Comparison of ENCODE assay signal across 17 cellular contexts in the genomic region with DNA sequence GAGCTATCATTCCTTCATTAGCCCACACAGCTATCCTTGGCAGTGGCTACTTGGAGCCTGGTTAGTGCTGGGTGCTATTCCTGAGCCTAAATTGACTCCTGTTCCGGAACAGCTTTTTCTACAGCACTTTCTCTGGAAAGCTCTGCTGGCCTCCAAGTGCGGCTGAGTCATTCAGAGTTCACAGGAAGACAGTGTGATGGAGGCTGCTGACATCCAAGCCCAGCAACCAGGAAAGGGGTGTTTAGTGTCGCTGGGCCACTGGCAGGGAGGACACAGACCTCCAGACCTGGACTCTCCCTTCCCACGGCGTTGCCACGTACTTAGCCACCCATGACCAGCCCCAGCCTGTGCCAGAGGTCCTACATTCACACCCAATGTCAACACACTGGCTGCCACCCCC. TPM values are rescaled to one million over a fixed set of nuclear protein-coding genes. Genes with fewer than 3 reads are reported as not detected.
DNase-seq lines count a peak whose midpoint lies in the region; ATAC-seq and TF ChIP-seq lines count a peak whose summit lies in the region.
"Had no signal": no experiment of that assay in that cellular context is flagged by ENCODE, and none has a peak within 500 bp of the region (broad histone marks: within the 10 kb centered on the region; RNA-seq: fewer than 3 reads in every experiment).

No MANE protein-coding gene starts in this region.

- peaks cover 7% of the 10 kb centered on the region for H3K27me3 Mint-ChIP-seq in nephron (ENCODE audit: low read depth)
- H3K27me3 Mint-ChIP-seq: activated CD4-positive, alpha-beta memory T cell treated with anti-CD3 and anti-CD28 coated beads for 36 hours; activated T-helper 17 cell treated with anti-CD3 and anti-CD28 coated beads, Interleukin-2, amount 50 U/mL, for 72 hours had no signal

- no peaks in the 10 kb centered on the region for H3K36me3 ChIP-seq in fibroblast of lung (ENCODE audit: control insufficient read depth, insufficient read depth, low read length)
- H3K36me3 ChIP-seq: upper lobe of left lung had no signal

- no peaks in the 10 kb centered on the region for H3K27me3 ChIP-seq in fibroblast of lung (ENCODE audit: control insufficient read depth, insufficient read depth, low read length)
- H3K27me3 ChIP-seq: upper lobe of left lung had no signal

- H3K9ac ChIP-seq in fibroblast of lung (ENCODE audit: insufficient read depth, low read length), result no peak overlapping the region

- no peaks in the 10 kb centered on the region for H4K20me1 ChIP-seq in fibroblast of lung (ENCODE audit: control insufficient read depth, extremely low read depth, insufficient read depth, low read length)

- no peak for TF ChIP-seq CTCF in fibroblast of lung (conservative IDR thresholded peaks at IDR 0.05 in 1 of 2, IDR thresholded peaks at IDR 0.05 in 1 of 2; ENCODE audit: low read depth in 1 of 2, low read length in 2 of 2)
- no peak for TF ChIP-seq CTCF in nephron (IDR thresholded peaks at IDR 0.05; ENCODE audit: unreplicated experiment in 3 of 3)
- no peak for TF ChIP-seq CTCF in omental fat pad (IDR thresholded peaks at IDR 0.05)

- H3K27ac ChIP-seq in fibroblast of lung (ENCODE audit: insufficient read depth, low read length), result no peak overlapping the region
- H3K27ac ChIP-seq: upper lobe of left lung had no signal

- ATAC-seq in omental fat pad (ENCODE audit: low FRiP score) (no peak), GM19397 (IDR thresholded peaks at IDR 0.05; ENCODE audit: unreplicated experiment) (no peak), HG03460 (IDR thresholded peaks at IDR 0.05; ENCODE audit: unreplicated experiment) (no peak)
- ATAC-seq: activated T-helper 17 cell treated with anti-CD3 and anti-CD28 coated beads, Interleukin-2, amount 50 U/mL, for 72 hours had no signal

- H3K4me2 ChIP-seq in fibroblast of lung (ENCODE audit: extremely low read depth, insufficient read depth, low read length), result no peak overlapping the region

- no peak overlapping the region for H2AFZ ChIP-seq in fibroblast of lung (ENCODE audit: low read length)

- H3K4me1 ChIP-seq in fibroblast of lung (ENCODE audit: control insufficient read depth, extremely low read depth, insufficient read depth, low read length), result no peaks in the 10 kb centered on the region

- peak; percentile 61 for DNase-seq in AG08396 (ENCODE audit: low spot score)
- peak; percentile 29 for DNase-seq in LHCN-M2 (ENCODE audit: low read depth)
- DNase-seq in fibroblast of lung (ENCODE audit: low read depth in 2 of 2), result peak; percentile 14 to 23
- DNase-seq in omental fat pad (ENCODE audit: low spot score), result no peak
- DNase-seq in NOMO-1 (lab: John Stamatoyannopoulos, UW; ENCODE audit: unreplicated experiment in 2 of 2), result no peak
- DNase-seq: activated CD4-positive, alpha-beta memory T cell treated with anti-CD3 and anti-CD28 coated beads for 36 hours; AML-193; DND-41; endodermal cell; KBM-7; NCI-H1436; NCI-H526 treated with DMSO at 0.1 percent for 48 hours; upper lobe of left lung had no signal

- no peaks in the 10 kb centered on the region for H3K9me3 Mint-ChIP-seq in nephron
- H3K9me3 Mint-ChIP-seq: activated CD4-positive, alpha-beta memory T cell treated with anti-CD3 and anti-CD28 coated beads for 36 hours; activated T-helper 17 cell treated with anti-CD3 and anti-CD28 coated beads, Interleukin-2, amount 50 U/mL, for 72 hours; endodermal cell had no signal

- peak overlapping the region in 2 of 3 experiments; percentile 71 to 72 for H3K27ac Mint-ChIP-seq in nephron
- H3K27ac Mint-ChIP-seq: activated CD4-positive, alpha-beta memory T cell treated with anti-CD3 and anti-CD28 coated beads for 36 hours; activated T-helper 17 cell treated with anti-CD3 and anti-CD28 coated beads, Interleukin-2, amount 50 U/mL, for 72 hours; endodermal cell had no signal

- H3K4me1 Mint-ChIP-seq in nephron, result peaks cover 14% of the 10 kb centered on the region

- H3K4me3 Mint-ChIP-seq in nephron, result no peak overlapping the region
- H3K4me3 Mint-ChIP-seq: activated CD4-positive, alpha-beta memory T cell treated with anti-CD3 and anti-CD28 coated beads for 36 hours; activated T-helper 17 cell treated with anti-CD3 and anti-CD28 coated beads, Interleukin-2, amount 50 U/mL, for 72 hours; endodermal cell had no signal

- no peaks in the 10 kb centered on the region for H3K79me2 ChIP-seq in fibroblast of lung (ENCODE audit: control insufficient read depth, insufficient read depth, low read length)

- H3K36me3 Mint-ChIP-seq in nephron (ENCODE audit: low read depth), result no peaks in the 10 kb centered on the region
- H3K36me3 Mint-ChIP-seq: activated CD4-positive, alpha-beta memory T cell treated with anti-CD3 and anti-CD28 coated beads for 36 hours had no signal

- H3K9me3 ChIP-seq in fibroblast of lung (ENCODE audit: control insufficient read depth, insufficient read depth, low read depth, low read length), result no peaks in the 10 kb centered on the region
- H3K9me3 ChIP-seq: upper lobe of left lung had no signal

- no peak overlapping the region for H3K4me3 ChIP-seq in fibroblast of lung (replicated peaks in 1 of 4; ENCODE audit: control extremely low read depth in 1 of 4, insufficient read depth in 1 of 4, low read depth in 3 of 4, low read length in 4 of 4)
- H3K4me3 ChIP-seq: upper lobe of left lung had no signal

RNA-seq across cellular contexts. Expression of gene CACNA2D2, which starts 28.7 kb away (rescaled TPM):
- total RNA-seq in LHCN-M2 (2014; rRNA removed) (not detected in 2 replicates), fibroblast of lung (under 0.01 TPM in 1 of 2 replicates, not detected in the other), omental fat pad (1 to 10 TPM in 1 of 4 donors, under 1 TPM in 3; 0.19 to 3.6 (median 0.94) TPM)
- polyA plus RNA-seq in LHCN-M2 (2012), result 0.05 TPM
- polyA plus RNA-seq in fibroblast of lung, result 0.02 and 0.06 TPM in 2 replicates
- 0.13 TPM in 1 of 2 replicates, not detected in the other for polyA plus RNA-seq in fibroblast of lung (2012)
- 0.33 TPM in 1 of 2 replicates, not detected in the other for polyA minus RNA-seq in fibroblast of lung (ENCODE audit: low replicate concordance)

Comparison
In these comparisons a context has a peak if more than half of its experiments do, and no peak if none do; other contexts are left out.
1. DNase-seq: peak in AG08396 (single experiment), LHCN-M2 (single experiment) and fibroblast of lung (2 of 2); none in omental fat pad (single experiment) and NOMO-1 (0 of 2).